ENCODE assay signal across 8 cellular contexts in genomic region chr11:73314121-73314948, GRCh38. TPM values are rescaled to one million over a fixed set of nuclear protein-coding genes. Genes with fewer than 3 reads are reported as not detected.
DNase-seq lines count a peak whose midpoint lies in the region; ATAC-seq and TF ChIP-seq lines count a peak whose summit lies in the region.

No MANE protein-coding gene starts in this region.

- H3K4me2 ChIP-seq in BLaER1 = peak overlapping the region; percentile 99

- peaks cover 14% of the 10 kb centered on the region for H3K27me3 ChIP-seq in BLaER1

- H3K27ac ChIP-seq in BLaER1 (0 out of 2 replicates have a peak overlapping the region, but pooled peaks have one; percentile 6), coronary artery (peak overlapping the region; percentile 96 to 99)

- H4K20me1 ChIP-seq in BLaER1 = peaks cover 35% of the 10 kb centered on the region

- DNase-seq in HuH-7.5 (ENCODE audit: low spot score) = peak; percentile 55
- no peak for DNase-seq in coronary artery (ENCODE audit: low spot score)
- DNase-seq in myocyte (ENCODE audit: low read depth) = peak; percentile 87
- no peak for DNase-seq in epidermal melanocyte (ENCODE audit: insufficient read length, low spot score)
- DNase-seq in left lobe of liver (ENCODE audit: low spot score) = no peak
- DNase-seq in activated CD4-positive, alpha-beta memory T cell treated with anti-CD3 and anti-CD28 coated beads for 36 hours = no peak

- intact Hi-C loops in activated CD4-positive, alpha-beta memory T cell treated with anti-CD3 and anti-CD28 coated beads for 36 hours (cut with micrococcal nuclease) = no loop called here

- no peaks in the 10 kb centered on the region for H3K36me3 Mint-ChIP-seq in activated CD4-positive, alpha-beta memory T cell treated with anti-CD3 and anti-CD28 coated beads for 36 hours

- H3K27me3 Mint-ChIP-seq in activated CD4-positive, alpha-beta memory T cell treated with anti-CD3 and anti-CD28 coated beads for 36 hours = no peaks in the 10 kb centered on the region

- H3K4me3 ChIP-seq in BLaER1 = no peak overlapping the region
- peak overlapping the region; percentile 85 for H3K4me3 ChIP-seq in coronary artery

- TF ChIP-seq CTCF in coronary artery (IDR thresholded peaks at IDR 0.05) = no peak

- no peak for ATAC-seq in HG03095 (IDR thresholded peaks at IDR 0.05; ENCODE audit: unreplicated experiment)
- no peak for ATAC-seq in left lobe of liver

- H3K4me1 ChIP-seq in BLaER1 = peaks cover 98% of the 10 kb centered on the region

- no peaks in the 10 kb centered on the region for H3K4me1 Mint-ChIP-seq in activated CD4-positive, alpha-beta memory T cell treated with anti-CD3 and anti-CD28 coated beads for 36 hours (ENCODE audit: low read depth)

- no peaks in the 10 kb centered on the region for H3K9me3 Mint-ChIP-seq in activated CD4-positive, alpha-beta memory T cell treated with anti-CD3 and anti-CD28 coated beads for 36 hours

- peaks cover 3% of the 10 kb centered on the region; the same call in 1 of the 2 replicates for H3K36me3 ChIP-seq in BLaER1

- no peak overlapping the region for H3K4me3 Mint-ChIP-seq in activated CD4-positive, alpha-beta memory T cell treated with anti-CD3 and anti-CD28 coated beads for 36 hours

- no peak overlapping the region; the same call in 1 of the 2 replicates for H3K9ac ChIP-seq in BLaER1

- CTCF ChIA-PET in activated CD4-positive, alpha-beta memory T cell treated with anti-CD3 and anti-CD28 coated beads for 36 hours (lab: Charles Lee) = interaction anchor here (1.3 to 1.5 kb wide), 2 partner anchors 22 to 23 kb away, joined by 3 to 4 read pairs; no protein-coding TSS in a partner anchor

- H3K27ac Mint-ChIP-seq in activated CD4-positive, alpha-beta memory T cell treated with anti-CD3 and anti-CD28 coated beads for 36 hours = no peak overlapping the region

- no peaks in the 10 kb centered on the region for H3K9me3 ChIP-seq in BLaER1

- POLR2A ChIA-PET in activated CD4-positive, alpha-beta memory T cell treated with anti-CD3 and anti-CD28 coated beads for 36 hours (lab: Charles Lee) = no interaction called here

RNA-seq across cellular contexts. Expression of gene ARHGEF17, which starts 6.3 kb away (rescaled TPM):
- total RNA-seq in myocyte (38.0 and 38.4 TPM in 2 replicates), left lobe of liver (6.8 TPM)
- polyA plus RNA-seq in myocyte (2012) = 59.1 TPM
- under 1 TPM in 1 of 2 experiments, not detected in 1; 0.07 TPM for total RNA-seq in activated CD4-positive, alpha-beta memory T cell treated with anti-CD3 and anti-CD28 coated beads for 36 hours

RNA-seq across cellular contexts. Expression of gene P2RY6, which starts 42.2 kb away (rescaled TPM):
- 0.67 and 1.1 TPM in 2 replicates for total RNA-seq in myocyte
- polyA plus RNA-seq in myocyte (2012) = 0.30 TPM
- total RNA-seq in left lobe of liver = 0.25 TPM
- total RNA-seq in activated CD4-positive, alpha-beta memory T cell treated with anti-CD3 and anti-CD28 coated beads for 36 hours = not detected

Comparison
In these comparisons a context has a peak if more than half of its experiments do, and no peak if none do; other contexts are left out.
1. DNase-seq: peak in HuH-7.5 (single experiment) and myocyte (single experiment); none in coronary artery (single experiment), epidermal melanocyte (single experiment), left lobe of liver (single experiment) and activated CD4-positive, alpha-beta memory T cell treated with anti-CD3 and anti-CD28 coated beads for 36 hours (single experiment).